Comparison of ENCODE assay signal across 28 cellular contexts in genomic region chrX:112857478-112857878, GRCh38. TPM values are rescaled to one million over a fixed set of nuclear protein-coding genes. Genes with fewer than 3 reads are reported as not detected.
DNase-seq lines count a peak whose midpoint lies in the region; ATAC-seq lines count a peak whose summit lies in the region.
"Had no signal": no experiment of that assay in that cellular context is flagged by ENCODE, and none has a peak within 500 bp of the region (broad histone marks: within the 10 kb centered on the region; RNA-seq: fewer than 3 reads in every experiment).

No MANE protein-coding gene starts in this region.

- no peak overlapping the region for H3K27ac Mint-ChIP-seq in activated CD4-positive, alpha-beta T cell treated with anti-CD3 and anti-CD28 coated beads, Interleukin-2, amount 10 ng/mL, durations not matched to agents 7 days and 5 days
- H3K27ac Mint-ChIP-seq: CD8-positive, alpha-beta T cell; GM23338; natural killer cell; type B pancreatic cell had no signal

- H3K4me3 Mint-ChIP-seq in activated CD4-positive, alpha-beta T cell treated with anti-CD3 and anti-CD28 coated beads, Interleukin-2, amount 10 ng/mL, durations not matched to agents 7 days and 5 days = no peak overlapping the region
- H3K4me3 Mint-ChIP-seq: CD8-positive, alpha-beta T cell; GM23338; natural killer cell; type B pancreatic cell had no signal

- peak; percentile 98 for ATAC-seq in GM19452 (IDR thresholded peaks at IDR 0.05; ENCODE audit: unreplicated experiment)
- ATAC-seq in HG02571 (IDR thresholded peaks at IDR 0.05; ENCODE audit: unreplicated experiment) = peak; percentile 95
- no peak for ATAC-seq in HG03175 (IDR thresholded peaks at IDR 0.05; ENCODE audit: unreplicated experiment)
- ATAC-seq: CD8-positive, alpha-beta T cell; GM12878; GM23338; K562; left lobe of liver; natural killer cell; SK-N-SH treated with all-trans-retinoic acid at 6 μM for 48 hours had no signal

- no peaks in the 10 kb centered on the region for H3K9me3 Mint-ChIP-seq in activated CD4-positive, alpha-beta T cell treated with anti-CD3 and anti-CD28 coated beads, Interleukin-2, amount 10 ng/mL, durations not matched to agents 7 days and 5 days
- H3K9me3 Mint-ChIP-seq: CD8-positive, alpha-beta T cell; GM23338; natural killer cell; type B pancreatic cell had no signal

- H3K36me3 Mint-ChIP-seq in activated CD4-positive, alpha-beta T cell treated with anti-CD3 and anti-CD28 coated beads, Interleukin-2, amount 10 ng/mL, durations not matched to agents 7 days and 5 days (ENCODE audit: low read depth) = no peaks in the 10 kb centered on the region
- H3K36me3 Mint-ChIP-seq: CD8-positive, alpha-beta T cell; natural killer cell; type B pancreatic cell had no signal

- POLR2A ChIA-PET in activated CD4-positive, alpha-beta T cell treated with anti-CD3 and anti-CD28 coated beads, Interleukin-2, amount 10 ng/mL, durations not matched to agents 7 days and 5 days (lab: Charles Lee) = no interaction called here

- H3K27ac ChIP-seq in substantia nigra (ENCODE audit: low read depth, low read length, poor library complexity, severe bottlenecking) = no peak overlapping the region
- H3K27ac ChIP-seq: 22Rv1, cardiac muscle cell, WERI-Rb-1 had no signal

- no peaks in the 10 kb centered on the region for H3K27me3 Mint-ChIP-seq in activated CD4-positive, alpha-beta T cell treated with anti-CD3 and anti-CD28 coated beads, Interleukin-2, amount 10 ng/mL, durations not matched to agents 7 days and 5 days
- H3K27me3 Mint-ChIP-seq: type B pancreatic cell had no signal

- CTCF ChIA-PET in activated CD4-positive, alpha-beta T cell treated with anti-CD3 and anti-CD28 coated beads, Interleukin-2, amount 10 ng/mL, durations not matched to agents 7 days and 5 days (lab: Charles Lee) = interaction anchor here (1.5 kb wide), 1 partner anchor 10 kb away, joined by 3 read pairs; no protein-coding TSS in a partner anchor

- DNase-seq in activated CD4-positive, alpha-beta T cell treated with anti-CD3 and anti-CD28 coated beads for 48 hours = peak; percentile 3
- no peak for DNase-seq in activated CD4-positive, alpha-beta T cell treated with anti-CD3 and anti-CD28 coated beads, Interleukin-2, amount 10 ng/mL, durations not matched to agents 7 days and 5 days
- peak; percentile 79 for DNase-seq in islet precursor cell
- DNase-seq in substantia nigra (lab: John Stamatoyannopoulos, UW) = no peak
- DNase-seq in occipital lobe (lab: John Stamatoyannopoulos, UW) = no peak
- DNase-seq: activated naive CD4-positive, alpha-beta T cell treated with Interleukin-2 at 50 U/mL for 16 hours; activated T-cell treated with anti-CD3 and anti-CD28 coated beads, Interleukin-2, amount 50 U/mL, for 1 hour; amygdala; CD8-positive, alpha-beta T cell; GF-D8; MM.1S; natural killer cell; NCI-H146; NCI-H526 treated with DMSO at 0.1 percent for 48 hours; retina; stimulated activated CD4-positive, alpha-beta T cell treated with anti-CD3 and anti-CD28 coated beads, Interleukin-4, amount 100 ng/mL, for 24 hours; WERI-Rb-1 had no signal

- H3K4me1 Mint-ChIP-seq in activated CD4-positive, alpha-beta T cell treated with anti-CD3 and anti-CD28 coated beads, Interleukin-2, amount 10 ng/mL, durations not matched to agents 7 days and 5 days = no peaks in the 10 kb centered on the region

RNA-seq across cellular contexts. Expression of gene AMOT, which starts 16.8 kb away (rescaled TPM):
- total RNA-seq in activated CD4-positive, alpha-beta T cell treated with anti-CD3 and anti-CD28 coated beads, Interleukin-2, amount 10 ng/mL, durations not matched to agents 7 days and 5 days = under 1 TPM; 0.69 to 0.79 TPM
- total RNA-seq in occipital lobe = 10.8 TPM

Comparison
In these comparisons a context has a peak if more than half of its experiments do, and no peak if none do; other contexts are left out.
1. DNase-seq: peak in activated CD4-positive, alpha-beta T cell treated with anti-CD3 and anti-CD28 coated beads for 48 hours (single experiment) and islet precursor cell (single experiment); none in activated CD4-positive, alpha-beta T cell treated with anti-CD3 and anti-CD28 coated beads, Interleukin-2, amount 10 ng/mL, durations not matched to agents 7 days and 5 days (single experiment), substantia nigra (0 of 49) and occipital lobe (single experiment).